Comparison of ENCODE assay signal across 9 cellular contexts in the genomic region with DNA sequence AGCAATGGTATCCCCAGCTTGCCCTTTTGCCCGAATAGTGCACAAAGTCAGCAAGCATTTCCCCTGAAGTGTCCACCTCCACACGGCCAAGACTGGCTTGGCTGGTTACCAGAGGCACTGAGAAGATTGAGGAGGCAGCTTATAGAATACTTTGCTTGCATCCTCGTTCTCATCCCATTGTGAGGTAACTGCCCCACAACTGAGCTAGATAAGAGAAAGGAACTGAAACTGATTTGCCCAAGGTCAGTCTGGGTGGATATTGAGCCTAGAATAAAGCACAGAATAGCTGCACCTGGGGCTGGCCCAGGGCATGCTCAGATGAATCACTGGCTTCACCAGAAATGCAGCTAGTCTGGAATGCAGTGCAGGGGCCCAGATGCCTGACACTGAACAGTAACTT. TPM values are rescaled to one million over a fixed set of nuclear protein-coding genes. Genes with fewer than 3 reads are reported as not detected.
DNase-seq lines count a peak whose midpoint lies in the region; ATAC-seq, FAIRE-seq and TF ChIP-seq lines count a peak whose summit lies in the region.
"Had no signal": no experiment of that assay in that cellular context is flagged by ENCODE, and none has a peak within 500 bp of the region (broad histone marks: within the 10 kb centered on the region; RNA-seq: fewer than 3 reads in every experiment).

No MANE protein-coding gene starts in this region.

- H3K4me3 ChIP-seq in cardiac fibroblast (replicated peaks in 1 of 2; ENCODE audit: low read depth in 2 of 2, low read length in 2 of 2): peak overlapping the region in 1 of 2 donors; percentile 26
- H3K4me3 ChIP-seq: SK-N-MC had no signal

- no peak for TF ChIP-seq POLR2A in GM12891 (IDR thresholded peaks at IDR 0.05; ENCODE audit: low read depth, low read length)

- DNase-seq in GM12891 (ENCODE audit: insufficient read length, low spot score): no peak
- peak; percentile 58 to 68 for DNase-seq in cardiac fibroblast (ENCODE audit: low read depth in 2 of 2)
- peak; percentile 64 for DNase-seq in mucosa of gallbladder (ENCODE audit: low spot score)
- no peak for DNase-seq in NCI-H146 treated with DMSO at 0.1 percent for 48 hours (lab: John Stamatoyannopoulos, UW; ENCODE audit: unreplicated experiment)
- DNase-seq in COLO668 (lab: John Stamatoyannopoulos, UW; ENCODE audit: unreplicated experiment): no peak
- no peak for DNase-seq in dedifferentiated amniotic fluid mesenchymal stem cell (ENCODE audit: extremely low spot score)

- ATAC-seq in GM21515 (IDR thresholded peaks at IDR 0.05; ENCODE audit: unreplicated experiment) (peak; percentile 80), HG03575 (IDR thresholded peaks at IDR 0.05; ENCODE audit: extremely low read depth, insufficient number of reproducible peaks, low FRiP score, unreplicated experiment) (peak; percentile 65)

- no peak for TF ChIP-seq CTCF in cardiac fibroblast (IDR thresholded peaks at IDR 0.05; ENCODE audit: low read depth, low read length)

- peak; percentile 79 for FAIRE-seq in GM12891 (lab: Jason Lieb, UNC)

TF ChIP-seq in GM12891, 5 proteins besides CTCF, POLR2A, EP300 and RAD21:
- TF ChIP-seq POU2F2 (IDR thresholded peaks at IDR 0.05; ENCODE audit: low read depth, low read length): 0 out of 2 replicates have a peak, but pooled peaks have one; percentile 38
- no peak for TF ChIP-seq PAX5 (IDR thresholded peaks at IDR 0.05; ENCODE audit: insufficient read depth, low read length, severe bottlenecking)
- TF ChIP-seq SPI1 (IDR thresholded peaks at IDR 0.05; ENCODE audit: low read depth, low read length): peak; percentile 99
- no peak for TF ChIP-seq POLR2AphosphoS5 (IDR thresholded peaks at IDR 0.05; ENCODE audit: low read depth, low read length)
- TF ChIP-seq TAF1 (IDR thresholded peaks at IDR 0.05; ENCODE audit: low read depth, low read length): peak; percentile 28; the same call in 1 of the 2 replicates

RNA-seq across cellular contexts. Expression of a gene that starts 32.7 kb away (rescaled TPM):
- 2.2 TPM for polyA plus RNA-seq in GM12891 (2012; ENCODE audit: low read depth, missing spikeins)
- total RNA-seq in mucosa of gallbladder: 69.2 TPM

Comparison
In these comparisons a context has a peak if more than half of its experiments do, and no peak if none do; other contexts are left out.
1. DNase-seq: peak in cardiac fibroblast (2 of 2) and mucosa of gallbladder (single experiment); none in GM12891 (single experiment), NCI-H146 treated with DMSO at 0.1 percent for 48 hours (single experiment), COLO668 (single experiment) and dedifferentiated amniotic fluid mesenchymal stem cell (single experiment).